Comparison of ENCODE assay signal across 8 cellular contexts in the genomic region with DNA sequence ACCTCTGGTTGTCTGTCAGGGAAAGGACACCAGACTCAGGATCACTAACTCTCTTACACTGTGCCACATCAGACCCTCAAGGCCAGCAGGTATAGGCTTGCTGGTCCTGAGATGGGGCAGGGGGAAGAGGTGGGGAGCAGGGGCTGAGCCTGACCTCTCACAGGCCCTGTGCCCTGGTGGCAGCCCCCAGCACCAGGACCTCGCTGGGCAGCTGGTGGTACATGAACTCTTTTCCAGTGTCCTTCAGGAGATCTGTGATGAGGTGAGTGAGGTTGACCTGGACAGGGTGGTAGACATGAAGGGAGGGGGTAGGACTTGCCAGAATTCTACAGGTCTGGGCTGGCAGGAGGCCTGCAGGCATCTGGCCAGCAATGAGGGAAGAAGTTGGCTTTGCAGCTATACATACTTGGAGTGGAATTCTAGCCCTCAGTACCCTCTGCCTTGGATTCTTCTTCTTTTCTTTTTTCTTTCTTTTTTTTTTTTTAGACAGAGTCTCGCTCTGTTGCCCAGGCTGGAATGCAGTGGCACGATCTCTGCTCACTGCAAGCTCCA. TPM values are rescaled to one million over a fixed set of nuclear protein-coding genes. Genes with fewer than 3 reads are reported as not detected.
A peak's percentile ranks its signal among the peaks of the same experiment; 100 is the strongest.
DNase-seq lines count a peak whose midpoint lies in the region; ATAC-seq and TF ChIP-seq lines count a peak whose summit lies in the region.

No MANE protein-coding gene starts in this region.

- intact Hi-C loops in esophagus muscularis mucosa (cut with DNase I) (loop anchor here (5.0 kb wide), 1 partner anchor 40 kb away; the partner anchor contains the start of gene STIP1), gastrocnemius medialis (cut with DNase I; ENCODE audit: low total_unique reads) (loop anchor here (2.0 to 5.0 kb wide), 2 partner anchors 41 to 60 kb away; partner anchors contain the start of genes MACROD1 and STIP1)

- in situ Hi-C loops in gastrocnemius medialis (cut with MboI; ENCODE audit: low sequenced_read_pairs in 4 of 4): no loop called here

- no peak for TF ChIP-seq EP300 in esophagus muscularis mucosa (IDR thresholded peaks at IDR 0.05)

- no peak for DNase-seq in GM12865 (ENCODE audit: low read depth)
- no peak for DNase-seq in SJCRH30
- DNase-seq in esophagus muscularis mucosa (ENCODE audit: extremely low spot score): no peak
- no peak for DNase-seq in gastrocnemius medialis
- no peak for DNase-seq in NCI-H226
- DNase-seq in foreskin melanocyte: no peak
- no peak for DNase-seq in NCI-H446 treated with DMSO at 0.1 percent for 48 hours (lab: John Stamatoyannopoulos, UW)

- H3K27ac ChIP-seq in SJCRH30 (no peak overlapping the region; the same call in 1 of the 2 replicates), esophagus muscularis mucosa (replicated peaks in 1 of 4) (peak overlapping the region; percentile 87 to 93 (median 90)), gastrocnemius medialis (peak overlapping the region; percentile 95 to 99 (median 96))

- no peaks in the 10 kb centered on the region for H3K27me3 ChIP-seq in SJCRH30
- H3K27me3 ChIP-seq in esophagus muscularis mucosa: no peaks in the 10 kb centered on the region
- no peaks in the 10 kb centered on the region for H3K27me3 ChIP-seq in gastrocnemius medialis

- H3K4me3 ChIP-seq in GM12865 (ENCODE audit: low read depth, low read length) (peak overlapping the region; percentile 94), SJCRH30 (peak overlapping the region; percentile 69), esophagus muscularis mucosa (peak overlapping the region; percentile 69 to 80 (median 71)), gastrocnemius medialis (peak overlapping the region; percentile 86 to 92 (median 88))

- TF ChIP-seq CTCF in GM12865 (IDR thresholded peaks at IDR 0.05; ENCODE audit: insufficient read depth, low read depth, low read length, missing control alignments): no peak
- no peak for TF ChIP-seq CTCF in esophagus muscularis mucosa (IDR thresholded peaks at IDR 0.05)
- TF ChIP-seq CTCF in gastrocnemius medialis (IDR thresholded peaks at IDR 0.05 in 4 of 5, conservative IDR thresholded peaks at IDR 0.05 in 1 of 5): no peak

- TF ChIP-seq POLR2A in esophagus muscularis mucosa (IDR thresholded peaks at IDR 0.05; ENCODE audit: low read depth) (no peak), gastrocnemius medialis (IDR thresholded peaks at IDR 0.05) (no peak)

- H3K36me3 ChIP-seq in SJCRH30: no peaks in the 10 kb centered on the region; the same call in 1 of the 2 replicates
- peaks cover 4 to 21% (median 12%) of the 10 kb centered on the region in 4 donors for H3K36me3 ChIP-seq in esophagus muscularis mucosa
- no peaks in the 10 kb centered on the region for H3K36me3 ChIP-seq in gastrocnemius medialis

- WGBS in esophagus muscularis mucosa: 76% methylated on average over 3 of the region's 3 CpGs

- H3K4me1 ChIP-seq in SJCRH30 (peaks cover 6% of the 10 kb centered on the region), esophagus muscularis mucosa (peaks cover 35 to 73% (median 67%) of the 10 kb centered on the region in 4 donors), gastrocnemius medialis (peaks cover 47 to 53% of the 10 kb centered on the region in 2 donors)

- ATAC-seq in gastrocnemius medialis (no peak), HG03460 (IDR thresholded peaks at IDR 0.05; ENCODE audit: unreplicated experiment) (no peak)

- H3K9me3 ChIP-seq in SJCRH30 (replicated peaks) (no peaks in the 10 kb centered on the region), esophagus muscularis mucosa (no peaks in the 10 kb centered on the region), gastrocnemius medialis (no peaks in the 10 kb centered on the region)

RNA-seq across cellular contexts. Expression of gene NUDT22, which starts 1.4 kb away (rescaled TPM):
- 20.7 and 21.1 TPM in 2 replicates for total RNA-seq in SJCRH30 (2014; rRNA removed; shearing (Covaris generic))
- 10 to 100 TPM; 37.8 to 58.7 (median 48.6) TPM for total RNA-seq in esophagus muscularis mucosa
- 10 to 100 TPM; 32.3 to 70.7 (median 53.4) TPM for total RNA-seq in gastrocnemius medialis

RNA-seq across cellular contexts. Expression of gene TRPT1, which starts 1.5 kb away (rescaled TPM):
- total RNA-seq in SJCRH30 (2014; rRNA removed; shearing (Covaris generic)): 18.6 and 24.9 TPM in 2 replicates
- total RNA-seq in esophagus muscularis mucosa (10 to 100 TPM; 42.3 to 90.5 (median 72.1) TPM), gastrocnemius medialis (100 to 1,000 TPM in 3 of 4 donors, 10 to 100 TPM in 1; 80.9 to 231 (median 139) TPM)

RNA-seq across cellular contexts. Expression of gene DNAJC4, which starts 2.9 kb away (rescaled TPM):
- total RNA-seq in SJCRH30 (2014; rRNA removed; shearing (Covaris generic)): 2.0 and 5.3 TPM in 2 replicates
- 10 to 100 TPM; 19.4 to 40.4 (median 25.3) TPM for total RNA-seq in esophagus muscularis mucosa
- total RNA-seq in gastrocnemius medialis: 10 to 100 TPM; 13.8 to 30.0 (median 18.9) TPM

RNA-seq across cellular contexts. Expression of gene VEGFB, which starts 6.9 kb away (rescaled TPM):
- 26.4 and 27.8 TPM in 2 replicates for total RNA-seq in SJCRH30 (2014; rRNA removed; shearing (Covaris generic))
- total RNA-seq in esophagus muscularis mucosa: 100 to 1,000 TPM in 2 of 4 donors, 10 to 100 TPM in 2; 92.3 to 144 (median 108) TPM
- 10 to 100 TPM; 33.6 to 87.5 (median 58.2) TPM for total RNA-seq in gastrocnemius medialis

RNA-seq across cellular contexts. Expression of gene FKBP2, which starts 13.4 kb away (rescaled TPM):
- total RNA-seq in SJCRH30 (2014; rRNA removed; shearing (Covaris generic)): 53.1 and 53.5 TPM in 2 replicates
- total RNA-seq in esophagus muscularis mucosa (10 to 100 TPM; 49.0 to 87.8 (median 65.5) TPM), gastrocnemius medialis (10 to 100 TPM; 20.2 to 54.7 (median 27.6) TPM)
